9 cellular contexts compared by ENCODE assay signal in genomic region chr12:47990351-47991105, GRCh38. TPM values are rescaled to one million over a fixed set of nuclear protein-coding genes. Genes with fewer than 3 reads are reported as not detected.
A peak's percentile ranks its signal among the peaks of the same experiment; 100 is the strongest.
DNase-seq lines count a peak whose midpoint lies in the region; ATAC-seq and TF ChIP-seq lines count a peak whose summit lies in the region.
"Had no signal": no experiment of that assay in that cellular context is flagged by ENCODE, and none has a peak within 500 bp of the region (broad histone marks: within the 10 kb centered on the region; RNA-seq: fewer than 3 reads in every experiment).

No MANE protein-coding gene starts in this region.

- no peak overlapping the region for H3K27ac Mint-ChIP-seq in mesothelial cell of epicardium

- H3F3A ChIP-seq in DOHH2 (ENCODE audit: control insufficient read depth, insufficient read depth) = peaks cover 4% of the 10 kb centered on the region; the same call in 1 of the 2 replicates

- no peaks in the 10 kb centered on the region for H3K9me2 ChIP-seq in DOHH2 (replicated peaks; ENCODE audit: control insufficient read depth, low read length)

- peaks cover 21% of the 10 kb centered on the region for H3K4me1 ChIP-seq in DOHH2 (ENCODE audit: control insufficient read depth, low read length)

- H3K27me3 Mint-ChIP-seq in mesothelial cell of epicardium (ENCODE audit: low read depth) = no peaks in the 10 kb centered on the region

- H3K4me1 Mint-ChIP-seq in mesothelial cell of epicardium = peaks cover 15% of the 10 kb centered on the region

- H3K36me3 ChIP-seq in DOHH2 (ENCODE audit: control insufficient read depth, low read length) = no peaks in the 10 kb centered on the region
- H3K36me3 ChIP-seq: neutrophil had no signal

- peaks cover 3% of the 10 kb centered on the region; the same call in 1 of the 2 replicates for H3K27me3 ChIP-seq in DOHH2 (ENCODE audit: control insufficient read depth, low read length)

- H3K4me3 ChIP-seq in DOHH2 (ENCODE audit: low read length) = peak overlapping the region; percentile 40; the same call in 1 of the 2 replicates

- no peaks in the 10 kb centered on the region for H3K79me2 ChIP-seq in DOHH2 (ENCODE audit: control insufficient read depth, low read length)

- TF ChIP-seq CTCF in DOHH2 (IDR thresholded peaks at IDR 0.05; ENCODE audit: low read depth, low read length, poor library complexity, severe bottlenecking) (no peak), mesothelial cell of epicardium (IDR thresholded peaks at IDR 0.05; ENCODE audit: unreplicated experiment) (no peak)

- peak; percentile 60 to 66 for DNase-seq in activated T-cell treated with anti-CD3 and anti-CD28 coated beads, Interleukin-2, amount 50 U/mL, for 48 hours
- DNase-seq in stimulated activated CD4-positive, alpha-beta T cell treated with anti-CD3 and anti-CD28 coated beads, Interleukin-15, amount 100 ng/mL, for 48 hours (ENCODE audit: low read depth in 2 of 2) = peak; percentile 27 to 29
- DNase-seq in superior temporal gyrus (ENCODE audit: extremely low spot score) (no peak), mesothelial cell of epicardium (ENCODE audit: low spot score in 2 of 2, unreplicated experiment in 2 of 2) (no peak)

- H3K4me3 Mint-ChIP-seq in mesothelial cell of epicardium = no peak overlapping the region

- peaks cover 5% of the 10 kb centered on the region for H3K36me3 Mint-ChIP-seq in mesothelial cell of epicardium

- peak overlapping the region; percentile 60 for H3K27ac ChIP-seq in DOHH2 (ENCODE audit: low read depth, low read length)
- H3K27ac ChIP-seq: neutrophil had no signal

- H3K4me2 ChIP-seq in DOHH2 (ENCODE audit: low read length) = peak overlapping the region; percentile 56

- ATAC-seq in GM21381 (IDR thresholded peaks at IDR 0.05; ENCODE audit: unreplicated experiment) = peak; percentile 90
- ATAC-seq in HG03575 (IDR thresholded peaks at IDR 0.05; ENCODE audit: extremely low read depth, insufficient number of reproducible peaks, low FRiP score, unreplicated experiment) = peak; percentile 95
- no peak for ATAC-seq in SK-N-SH treated with all-trans-retinoic acid at 6 μM for 48 hours

- H3K9me3 Mint-ChIP-seq in mesothelial cell of epicardium = no peaks in the 10 kb centered on the region

- H4K20me1 ChIP-seq in DOHH2 (ENCODE audit: control insufficient read depth, insufficient read depth, low read depth, low read length) = no peaks in the 10 kb centered on the region

- H3K9me3 ChIP-seq in DOHH2 (ENCODE audit: control insufficient read depth, insufficient read depth, low read length) = no peaks in the 10 kb centered on the region
- H3K9me3 ChIP-seq: neutrophil had no signal

TF ChIP-seq in SK-N-SH treated with all-trans-retinoic acid at 6 μM for 48 hours, 23 proteins besides CTCF, POLR2A, EP300 and RAD21:
- TF ChIP-seq CREB5 (CRISPR knock-in tag; IDR thresholded peaks at IDR 0.05; ENCODE audit: low read depth) (no peak), ZFP30 (CRISPR knock-in tag; IDR thresholded peaks at IDR 0.05) (no peak), BACH2 (CRISPR knock-in tag; IDR thresholded peaks at IDR 0.05; ENCODE audit: borderline replicate concordance) (no peak), POU6F1 (CRISPR knock-in tag; IDR thresholded peaks at IDR 0.05; ENCODE audit: borderline replicate concordance, low read depth) (no peak), CSDC2 (CRISPR knock-in tag; IDR thresholded peaks at IDR 0.05) (no peak), TCF4 (CRISPR knock-in tag; IDR thresholded peaks at IDR 0.05; ENCODE audit: borderline replicate concordance) (no peak), TSHZ2 (CRISPR knock-in tag; IDR thresholded peaks at IDR 0.05) (no peak), ESRRG (CRISPR knock-in tag; IDR thresholded peaks at IDR 0.05) (no peak), PPARA (CRISPR knock-in tag; IDR thresholded peaks at IDR 0.05; ENCODE audit: borderline replicate concordance) (no peak), PATZ1 (CRISPR knock-in tag; IDR thresholded peaks at IDR 0.05; ENCODE audit: borderline replicate concordance) (no peak), ISL1 (CRISPR knock-in tag; IDR thresholded peaks at IDR 0.05) (no peak), ZNF8 (CRISPR knock-in tag; IDR thresholded peaks at IDR 0.05) (no peak), SNAI2 (CRISPR knock-in tag; IDR thresholded peaks at IDR 0.05) (no peak), CSRNP3 (CRISPR knock-in tag; IDR thresholded peaks at IDR 0.05) (no peak), ZNF70 (CRISPR knock-in tag; IDR thresholded peaks at IDR 0.05) (no peak), TOX (CRISPR knock-in tag; IDR thresholded peaks at IDR 0.05; ENCODE audit: borderline replicate concordance) (no peak), ZC3H10 (CRISPR knock-in tag; IDR thresholded peaks at IDR 0.05) (no peak)
TF ChIP-seq in SK-N-SH treated with all-trans-retinoic acid at 6 μM for 48 hours: peak in this region for 0.

RNA-seq across cellular contexts. Expression of gene COL2A1, which starts 13.7 kb away (rescaled TPM):
- 70.9 to 86.4 TPM (median 80.6 TPM) in 3 replicates for total RNA-seq in mesothelial cell of epicardium

RNA-seq across cellular contexts. Expression of gene TMEM106C, which starts 27.1 kb away (rescaled TPM):
- 73.7 to 83.1 TPM (median 80.1 TPM) in 3 replicates for total RNA-seq in mesothelial cell of epicardium

Comparison
In these comparisons a context has a peak if more than half of its experiments do, and no peak if none do; other contexts are left out.
1. DNase-seq: peak in activated T-cell treated with anti-CD3 and anti-CD28 coated beads, Interleukin-2, amount 50 U/mL, for 48 hours (2 of 2) and stimulated activated CD4-positive, alpha-beta T cell treated with anti-CD3 and anti-CD28 coated beads, Interleukin-15, amount 100 ng/mL, for 48 hours (2 of 2); none in superior temporal gyrus (single experiment) and mesothelial cell of epicardium (0 of 2).